ENCODE assay signal across 8 cellular contexts in genomic region chr3:194871143-194871863, GRCh38.
DNase-seq lines count a peak whose midpoint lies in the region; ATAC-seq and TF ChIP-seq lines count a peak whose summit lies in the region.

No MANE protein-coding gene starts in this region.

- H2AFZ ChIP-seq in hepatocyte = no peak overlapping the region

- H3K4me3 ChIP-seq in LNCaP clone FGC (ENCODE audit: low read depth, low read length) (0 out of 2 replicates have a peak overlapping the region, but pooled peaks have one; percentile 17), WERI-Rb-1 (ENCODE audit: low read depth, low read length) (no peak overlapping the region), hepatocyte (no peak overlapping the region)

- peak overlapping the region; percentile 59 for H3K4me2 ChIP-seq in hepatocyte

- no peaks in the 10 kb centered on the region for H3K9me2 ChIP-seq in hepatocyte (replicated peaks; ENCODE audit: insufficient read depth)

- no peaks in the 10 kb centered on the region for H3K36me3 Mint-ChIP-seq in stimulated activated naive B cell treated with anti-CD40 and anti-IgM and Interleukin-4, amounts not matched to agents 10 μg/mL and 1 μg/mL and 100 μg/mL, for 72 hours

- 0 out of 2 replicates have a peak, but pooled peaks have one; percentile 24 for TF ChIP-seq CTCF in LNCaP clone FGC (IDR thresholded peaks at IDR 0.05; ENCODE audit: control insufficient read depth, extremely low read depth, insufficient read depth)
- TF ChIP-seq CTCF in WERI-Rb-1 (IDR thresholded peaks at IDR 0.05; ENCODE audit: low read depth, low read length) = no peak
- peak; percentile 7 for TF ChIP-seq CTCF in hepatocyte (IDR thresholded peaks at IDR 0.05; ENCODE audit: poor library complexity)

- H3K4me3 Mint-ChIP-seq in stimulated activated naive B cell treated with anti-CD40 and anti-IgM and Interleukin-4, amounts not matched to agents 10 μg/mL and 1 μg/mL and 100 μg/mL, for 72 hours = peak overlapping the region in 1 of 2 donors; percentile 7

- H3K79me2 ChIP-seq in hepatocyte = no peaks in the 10 kb centered on the region

- H3K27ac ChIP-seq in WERI-Rb-1 = peak overlapping the region; percentile 92
- peak overlapping the region; percentile 88 for H3K27ac ChIP-seq in hepatocyte

- peaks cover 18 to 27% of the 10 kb centered on the region in 2 donors for H3K27me3 Mint-ChIP-seq in stimulated activated naive B cell treated with anti-CD40 and anti-IgM and Interleukin-4, amounts not matched to agents 10 μg/mL and 1 μg/mL and 100 μg/mL, for 72 hours

- no peaks in the 10 kb centered on the region for H4K20me1 ChIP-seq in hepatocyte (ENCODE audit: insufficient read depth, poor library complexity, severe bottlenecking)

- no peaks in the 10 kb centered on the region for H3K9me3 ChIP-seq in WERI-Rb-1 (ENCODE audit: severe bottlenecking)
- H3K9me3 ChIP-seq in hepatocyte (ENCODE audit: low read depth) = no peaks in the 10 kb centered on the region

- H3K4me1 ChIP-seq in hepatocyte (ENCODE audit: insufficient read depth) = peaks cover 37% of the 10 kb centered on the region

- ATAC-seq in GM18868 (IDR thresholded peaks at IDR 0.05; ENCODE audit: unreplicated experiment) = peak; percentile 63
- peak; percentile 80 to 93 for ATAC-seq in stimulated activated naive B cell treated with anti-CD40 and anti-IgM and Interleukin-4, amounts not matched to agents 10 μg/mL and 1 μg/mL and 100 μg/mL, for 72 hours (replicated peaks)
- ATAC-seq in HG02981 (IDR thresholded peaks at IDR 0.05; ENCODE audit: unreplicated experiment) = no peak
- no peak for ATAC-seq in HG02840 (IDR thresholded peaks at IDR 0.05; ENCODE audit: low FRiP score, unreplicated experiment)

- H3K27me3 ChIP-seq in WERI-Rb-1 (ENCODE audit: insufficient read depth, low read depth, severe bottlenecking) (no peaks in the 10 kb centered on the region), hepatocyte (no peaks in the 10 kb centered on the region)

- H3K4me1 Mint-ChIP-seq in stimulated activated naive B cell treated with anti-CD40 and anti-IgM and Interleukin-4, amounts not matched to agents 10 μg/mL and 1 μg/mL and 100 μg/mL, for 72 hours = peaks cover 7 to 13% of the 10 kb centered on the region in 2 donors

- H3K36me3 ChIP-seq in WERI-Rb-1 (no peaks in the 10 kb centered on the region), hepatocyte (replicated peaks; ENCODE audit: insufficient read depth, low read depth) (no peaks in the 10 kb centered on the region)

- H3K9me3 Mint-ChIP-seq in stimulated activated naive B cell treated with anti-CD40 and anti-IgM and Interleukin-4, amounts not matched to agents 10 μg/mL and 1 μg/mL and 100 μg/mL, for 72 hours = no peaks in the 10 kb centered on the region

- WGBS in hepatocyte (ENCODE audit: low lambda C conversion rate, missing lambda C conversion rate) = 19% methylated on average over 13 of the region's 13 CpGs

- DNase-seq in LNCaP clone FGC (ENCODE audit: low read depth) = peak; percentile 98
- DNase-seq in WERI-Rb-1 = peak; percentile 93
- DNase-seq in hepatocyte (ENCODE audit: low spot score) = peak; percentile 93
- DNase-seq in stimulated activated naive B cell treated with anti-CD40 and anti-IgM and Interleukin-4, amounts not matched to agents 10 μg/mL and 1 μg/mL and 100 μg/mL, for 72 hours = peak; percentile 18
- DNase-seq in activated T-cell treated with anti-CD3 and anti-CD28 coated beads for 4 hours = no peak

- H3K27ac Mint-ChIP-seq in stimulated activated naive B cell treated with anti-CD40 and anti-IgM and Interleukin-4, amounts not matched to agents 10 μg/mL and 1 μg/mL and 100 μg/mL, for 72 hours = peak overlapping the region; percentile 67

Comparison
In these comparisons a context has a peak if more than half of its experiments do, and no peak if none do; other contexts are left out.
1. ATAC-seq: peak in GM18868 (single experiment) and stimulated activated naive B cell treated with anti-CD40 and anti-IgM and Interleukin-4, amounts not matched to agents 10 μg/mL and 1 μg/mL and 100 μg/mL, for 72 hours (2 of 2); none in HG02981 (single experiment) and HG02840 (single experiment).